Comparison of ENCODE assay signal across 10 cellular contexts in the genomic region with DNA sequence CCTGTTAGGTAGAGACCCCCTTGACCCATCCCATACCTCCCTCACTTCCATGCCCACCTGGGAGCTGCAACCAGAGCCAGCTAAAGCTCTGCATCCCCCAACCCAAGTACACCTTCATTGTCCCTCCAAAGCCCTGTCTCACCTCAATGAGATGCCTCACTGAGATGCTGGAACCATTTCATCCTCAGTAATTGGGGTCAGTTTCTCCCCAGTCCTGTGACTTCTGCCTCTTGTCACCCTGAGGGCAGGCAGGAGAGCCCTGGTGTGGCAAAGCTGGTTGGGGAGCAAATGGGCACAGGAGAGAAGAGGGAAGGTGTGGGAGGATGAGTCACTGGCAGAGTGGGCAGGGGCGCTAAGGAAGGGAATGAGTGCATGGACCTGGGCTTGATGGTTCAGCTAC. TPM values are rescaled to one million over a fixed set of nuclear protein-coding genes. Genes with fewer than 3 reads are reported as not detected.
DNase-seq lines count a peak whose midpoint lies in the region; ATAC-seq, FAIRE-seq and TF ChIP-seq lines count a peak whose summit lies in the region.
"Had no signal": no experiment of that assay in that cellular context is flagged by ENCODE, and none has a peak within 500 bp of the region (broad histone marks: within the 10 kb centered on the region; RNA-seq: fewer than 3 reads in every experiment).

No MANE protein-coding gene starts in this region.

- H3K4me1 ChIP-seq in keratinocyte (ENCODE audit: control insufficient read depth, extremely low read depth, insufficient read depth, low read length): peaks cover 32% of the 10 kb centered on the region
- peaks cover 0 to 8% (median 6%) of the 10 kb centered on the region in 4 donors for H3K4me1 ChIP-seq in esophagus muscularis mucosa

- H2AFZ ChIP-seq in keratinocyte (ENCODE audit: control insufficient read depth, low read length): peak overlapping the region; percentile 82

- H3K27ac ChIP-seq in keratinocyte (ENCODE audit: control insufficient read depth, insufficient read depth, low read length) (peak overlapping the region; percentile 95), esophagus muscularis mucosa (replicated peaks in 1 of 4) (no peak overlapping the region)
- H3K27ac ChIP-seq: 22Rv1 had no signal

- dilution Hi-C loops in keratinocyte (cut with MboI; ENCODE audit: extremely low pct_ligation_motif_present, low sequenced_read_pairs): no loop called here

- H3K36me3 Mint-ChIP-seq in activated CD8-positive, alpha-beta T cell treated with anti-CD3 and anti-CD28 coated beads, Interleukin-2, amount 10 ng/mL, durations not matched to agents 7 days and 5 days (ENCODE audit: low read depth): no peaks in the 10 kb centered on the region

- H3K9ac ChIP-seq in keratinocyte (ENCODE audit: control insufficient read depth, extremely low read depth, insufficient read depth, low read length): peak overlapping the region; percentile 84

- intact Hi-C loops in esophagus muscularis mucosa (cut with DNase I): no loop called here
- intact Hi-C loops in Right ventricle myocardium inferior (cut with DNase I): no loop called here

- H3K9me3 ChIP-seq in keratinocyte (ENCODE audit: control insufficient read depth, low read depth, low read length) (no peaks in the 10 kb centered on the region), esophagus muscularis mucosa (no peaks in the 10 kb centered on the region)

- peak overlapping the region in 2 of 3 experiments; percentile 59 to 75 for H3K4me3 ChIP-seq in keratinocyte (ENCODE audit: control insufficient read depth in 2 of 3, extremely low read depth in 1 of 3, insufficient read depth in 2 of 3, low read depth in 1 of 3, low read length in 3 of 3)
- H3K4me3 ChIP-seq in esophagus muscularis mucosa: no peak overlapping the region

- TF ChIP-seq CTCF in keratinocyte (optimal IDR thresholded peaks at IDR 0.05 in 1 of 3, IDR thresholded peaks at IDR 0.05 in 1 of 3, conservative IDR thresholded peaks at IDR 0.05 in 1 of 3; ENCODE audit: extremely low read depth in 1 of 3, insufficient read depth in 2 of 3, low read length in 3 of 3) (no peak), esophagus muscularis mucosa (IDR thresholded peaks at IDR 0.05) (no peak)

- no peaks in the 10 kb centered on the region for H3K9me1 ChIP-seq in keratinocyte (ENCODE audit: control insufficient read depth, extremely low read depth, insufficient read depth, low read length)

- peak overlapping the region; percentile 83 for H3K27ac Mint-ChIP-seq in activated CD8-positive, alpha-beta T cell treated with anti-CD3 and anti-CD28 coated beads, Interleukin-2, amount 10 ng/mL, durations not matched to agents 7 days and 5 days
- peak overlapping the region; percentile 67 to 90 for H3K27ac Mint-ChIP-seq in stimulated activated naive CD8-positive, alpha-beta T cell treated with anti-CD3 and anti-CD28 coated beads, Interleukin-15, amount 100 ng/mL, for 72 hours

- H3K27me3 ChIP-seq in keratinocyte (ENCODE audit: control insufficient read depth, extremely low read depth, insufficient read depth, low read length): no peaks in the 10 kb centered on the region
- no peaks in the 10 kb centered on the region for H3K27me3 ChIP-seq in esophagus muscularis mucosa

- WGBS in esophagus muscularis mucosa: 77% methylated on average over 1 of the region's 1 CpG

- no peak for TF ChIP-seq POLR2A in esophagus muscularis mucosa (IDR thresholded peaks at IDR 0.05; ENCODE audit: low read depth)

- FAIRE-seq in keratinocyte (lab: Jason Lieb, UNC): peak; percentile 34

- H3K36me3 ChIP-seq in keratinocyte (ENCODE audit: control insufficient read depth in 2 of 2, extremely low read depth in 1 of 2, insufficient read depth in 2 of 2, low read length in 2 of 2): no peaks in the 10 kb centered on the region
- no peaks in the 10 kb centered on the region for H3K36me3 ChIP-seq in esophagus muscularis mucosa

- H3K9me3 Mint-ChIP-seq in activated CD8-positive, alpha-beta T cell treated with anti-CD3 and anti-CD28 coated beads, Interleukin-2, amount 10 ng/mL, durations not matched to agents 7 days and 5 days (ENCODE audit: insufficient read depth): no peaks in the 10 kb centered on the region
- H3K9me3 Mint-ChIP-seq in stimulated activated naive CD8-positive, alpha-beta T cell treated with anti-CD3 and anti-CD28 coated beads, Interleukin-15, amount 100 ng/mL, for 72 hours: no peaks in the 10 kb centered on the region

- CTCF ChIA-PET in activated CD8-positive, alpha-beta T cell treated with anti-CD3 and anti-CD28 coated beads, Interleukin-2, amount 10 ng/mL, durations not matched to agents 7 days and 5 days (lab: Charles Lee): interaction anchor here (0.6 to 5.3 kb wide), 10 partner anchors 14 to 249 kb away, joined by 3 to 109 read pairs (median 18); a partner anchor contains a TSS

- peak overlapping the region; percentile 99 for H3K4me2 ChIP-seq in keratinocyte (ENCODE audit: control insufficient read depth, extremely low read depth, insufficient read depth, low read depth, low read length)

- H3K27me3 Mint-ChIP-seq in activated CD8-positive, alpha-beta T cell treated with anti-CD3 and anti-CD28 coated beads, Interleukin-2, amount 10 ng/mL, durations not matched to agents 7 days and 5 days (ENCODE audit: low read depth): peaks cover 16% of the 10 kb centered on the region
- no peaks in the 10 kb centered on the region for H3K27me3 Mint-ChIP-seq in stimulated activated naive CD8-positive, alpha-beta T cell treated with anti-CD3 and anti-CD28 coated beads, Interleukin-15, amount 100 ng/mL, for 72 hours

- H3K79me2 ChIP-seq in keratinocyte (ENCODE audit: control insufficient read depth, insufficient read depth, low read length): no peaks in the 10 kb centered on the region

- peak; percentile 69 for DNase-seq in DMS53 (lab: John Stamatoyannopoulos, UW)
- DNase-seq in DMS53 treated with DMSO at 0.1 percent for 48 hours (lab: John Stamatoyannopoulos, UW; ENCODE audit: unreplicated experiment): no peak
- no peak for DNase-seq in activated CD8-positive, alpha-beta T cell treated with anti-CD3 and anti-CD28 coated beads, Interleukin-2, amount 10 ng/mL, durations not matched to agents 7 days and 5 days
- no peak for DNase-seq in keratinocyte (ENCODE audit: low read depth, low spot score)
- peak in 1 of 2 donors; percentile 41 for DNase-seq in stimulated activated naive CD8-positive, alpha-beta T cell treated with anti-CD3 and anti-CD28 coated beads, Interleukin-15, amount 100 ng/mL, for 72 hours
- no peak for DNase-seq in esophagus muscularis mucosa (ENCODE audit: extremely low spot score)
- no peak for DNase-seq in NCI-H2227 treated with DMSO at 0.1 percent for 48 hours (lab: John Stamatoyannopoulos, UW)
- no peak for DNase-seq in Right ventricle myocardium inferior (ENCODE audit: missing footprints)

- POLR2A ChIA-PET in activated CD8-positive, alpha-beta T cell treated with anti-CD3 and anti-CD28 coated beads, Interleukin-2, amount 10 ng/mL, durations not matched to agents 7 days and 5 days (lab: Charles Lee): interaction anchor here (0.6 to 1.8 kb wide), 8 partner anchors 9 to 108 kb away, joined by 3 to 8 read pairs (median 4); a partner anchor contains a TSS

- H3K4me1 Mint-ChIP-seq in activated CD8-positive, alpha-beta T cell treated with anti-CD3 and anti-CD28 coated beads, Interleukin-2, amount 10 ng/mL, durations not matched to agents 7 days and 5 days (ENCODE audit: low read depth): peaks cover 37% of the 10 kb centered on the region
- peaks cover 31% of the 10 kb centered on the region for H3K4me1 Mint-ChIP-seq in stimulated activated naive CD8-positive, alpha-beta T cell treated with anti-CD3 and anti-CD28 coated beads, Interleukin-15, amount 100 ng/mL, for 72 hours

- no peak overlapping the region for H3K4me3 Mint-ChIP-seq in activated CD8-positive, alpha-beta T cell treated with anti-CD3 and anti-CD28 coated beads, Interleukin-2, amount 10 ng/mL, durations not matched to agents 7 days and 5 days
- H3K4me3 Mint-ChIP-seq in stimulated activated naive CD8-positive, alpha-beta T cell treated with anti-CD3 and anti-CD28 coated beads, Interleukin-15, amount 100 ng/mL, for 72 hours: peak overlapping the region; percentile 13 to 49

- no peaks in the 10 kb centered on the region for H4K20me1 ChIP-seq in keratinocyte (ENCODE audit: control insufficient read depth, extremely low read depth, insufficient read depth, low read length)

- no peak for TF ChIP-seq EP300 in esophagus muscularis mucosa (IDR thresholded peaks at IDR 0.05)

- peak; percentile 4 for ATAC-seq in activated CD8-positive, alpha-beta T cell treated with anti-CD3 and anti-CD28 coated beads, Interleukin-2, amount 10 ng/mL, durations not matched to agents 7 days and 5 days
- peak; percentile 61 for ATAC-seq in stimulated activated naive CD8-positive, alpha-beta T cell treated with anti-CD3 and anti-CD28 coated beads, Interleukin-15, amount 100 ng/mL, for 72 hours
- ATAC-seq in Right ventricle myocardium inferior: no peak

RNA-seq across cellular contexts. Expression of a gene that starts 27.9 kb away (rescaled TPM):
- not detected for total RNA-seq in activated CD8-positive, alpha-beta T cell treated with anti-CD3 and anti-CD28 coated beads, Interleukin-2, amount 10 ng/mL, durations not matched to agents 7 days and 5 days
- 0.03 to 1.00 TPM (median 0.07 TPM) in 3 replicates for polyA plus RNA-seq in keratinocyte
- not detected for polyA plus RNA-seq in keratinocyte (2011; ENCODE audit: low read depth)
- 0.06 TPM in 1 of 2 replicates, not detected in the other for polyA plus RNA-seq in keratinocyte (2011; cell fraction: cytosol; rRNA removed)
- 0.10 TPM in 1 of 2 replicates, not detected in the other for polyA plus RNA-seq in keratinocyte (2011; cell fraction: nucleus; rRNA removed)
- polyA plus RNA-seq in keratinocyte (2012; ENCODE audit: low replicate concordance): 0.13 TPM in 1 of 2 replicates, not detected in the other
- polyA minus RNA-seq in keratinocyte: not detected in 3 replicates
- polyA minus RNA-seq in keratinocyte (2011; cell fraction: cytosol; rRNA and poly(A)+ RNA removed): not detected
- polyA minus RNA-seq in keratinocyte (2011; cell fraction: nucleus; rRNA and poly(A)+ RNA removed): not detected in 2 replicates
- not detected for total RNA-seq in esophagus muscularis mucosa
- total RNA-seq in Right ventricle myocardium inferior: not detected
- total RNA-seq: lung microvascular endothelial cell had no signal

RNA-seq across cellular contexts. Expression of a gene that starts 47.2 kb away (rescaled TPM):
- total RNA-seq in activated CD8-positive, alpha-beta T cell treated with anti-CD3 and anti-CD28 coated beads, Interleukin-2, amount 10 ng/mL, durations not matched to agents 7 days and 5 days: 100 to 1,000 TPM; 115 to 120 TPM
- 148 to 415 TPM (median 265 TPM) in 3 replicates for polyA plus RNA-seq in keratinocyte
- 105 TPM for polyA plus RNA-seq in keratinocyte (2011; ENCODE audit: low read depth)
- 121 and 155 TPM in 2 replicates for polyA plus RNA-seq in keratinocyte (2011; cell fraction: cytosol; rRNA removed)
- polyA plus RNA-seq in keratinocyte (2011; cell fraction: nucleus; rRNA removed): 666 and 718 TPM in 2 replicates
- polyA plus RNA-seq in keratinocyte (2012; ENCODE audit: low replicate concordance): 146 and 277 TPM in 2 replicates
- polyA minus RNA-seq in keratinocyte: 165 to 429 TPM (median 221 TPM) in 3 replicates
- 131 TPM for polyA minus RNA-seq in keratinocyte (2011; cell fraction: cytosol; rRNA and poly(A)+ RNA removed)
- polyA minus RNA-seq in keratinocyte (2011; cell fraction: nucleus; rRNA and poly(A)+ RNA removed): 344 and 723 TPM in 2 replicates
- total RNA-seq in esophagus muscularis mucosa (10 to 100 TPM; 12.0 to 34.1 (median 14.9) TPM), Right ventricle myocardium inferior (10.2 TPM)

Comparison
In these comparisons a context has a peak if more than half of its experiments do, and no peak if none do; other contexts are left out.
1. H3K4me3 ChIP-seq: peak in keratinocyte (2 of 3); none in esophagus muscularis mucosa (0 of 4).